8 cellular contexts compared by ENCODE assay signal in the genomic region with DNA sequence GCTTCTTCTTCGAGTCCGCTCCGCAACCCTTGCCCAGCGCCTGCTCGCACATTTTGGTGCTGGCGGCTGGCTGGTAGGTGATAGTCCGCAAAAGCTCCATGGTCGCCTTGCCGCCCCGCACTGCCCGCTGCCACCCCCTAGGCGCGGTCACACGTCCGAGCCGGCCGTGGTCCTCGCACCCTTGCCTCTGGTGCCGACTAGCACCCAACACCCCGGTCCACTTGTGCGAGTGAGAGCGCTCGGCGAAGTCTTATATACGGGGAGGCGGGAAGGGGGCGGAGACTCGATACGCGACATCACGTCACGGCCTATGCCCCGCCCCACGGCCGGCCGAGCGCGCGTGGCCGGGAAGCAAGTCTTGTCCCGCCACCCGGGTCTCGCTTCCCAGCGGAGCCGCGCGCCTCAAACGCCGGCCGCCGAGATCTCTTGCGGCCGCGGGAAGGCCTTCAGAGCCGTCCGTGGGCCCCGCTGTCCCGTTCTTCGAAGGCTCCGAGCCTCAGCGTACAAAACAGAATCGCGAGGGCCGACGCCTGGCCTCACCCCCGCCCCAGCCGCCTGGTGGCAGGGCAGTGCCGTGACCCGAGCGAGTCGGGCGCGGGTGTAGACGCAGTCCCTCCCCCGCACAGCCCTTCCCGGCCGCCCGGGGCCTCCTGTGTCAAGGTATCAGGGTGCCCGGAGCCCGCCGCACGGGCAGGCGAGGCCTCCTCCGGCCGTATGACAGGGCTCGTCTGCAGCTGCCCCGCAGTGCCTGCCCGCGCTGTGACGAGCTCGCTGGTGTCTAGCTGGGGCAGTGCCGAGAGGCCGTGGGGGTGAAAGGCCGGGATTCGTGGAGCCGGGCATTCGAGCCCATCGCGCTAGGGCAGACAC.
DNase-seq lines count a peak whose midpoint lies in the region; ATAC-seq and TF ChIP-seq lines count a peak whose summit lies in the region.

A gene (minus strand): TSS at position 227 of the 867 bp plus-strand sequence. CDS start 127 bp downstream, at position 100.

- DNase-seq in GM13977 (ENCODE audit: low spot score) (peak; percentile 86), NCI-H146 treated with DMSO at 0.1 percent for 48 hours (lab: John Stamatoyannopoulos, UW; ENCODE audit: unreplicated experiment) (peak; percentile 74), islet precursor cell (peak; percentile 95), OCI-M2 (lab: John Stamatoyannopoulos, UW; ENCODE audit: unreplicated experiment) (no peak)
- DNase-seq in activated CD4-positive, CD25-positive, alpha-beta regulatory T cell (lab: John Stamatoyannopoulos, UW): peak; percentile 69 to 75 (median 75)
- DNase-seq in central memory CD4-positive, alpha-beta T cell: peak; percentile 89
- peak; percentile 93 for DNase-seq in stimulated activated CD4-positive, alpha-beta T cell treated with anti-CD3 and anti-CD28 coated beads, Interleukin-12 subunit alpha, Interleukin-12 subunit beta, amount 100 ng/mL, for 4 hours

- peak; percentile 35 for TF ChIP-seq CTCF in GM13977 (IDR thresholded peaks at IDR 0.05; ENCODE audit: extremely low read depth, insufficient read depth, missing control alignments)

- in situ Hi-C loops in GM13977 (cut with MboI; ENCODE audit: low pct_unique_long_range_greater_than_20kb, low sequenced_read_pairs, unreplicated experiment): loop anchor here (10.0 to 25.0 kb wide), 3 partner anchors 573 to 955 kb away; no protein-coding TSS in a partner anchor

- ATAC-seq in HG02623 (IDR thresholded peaks at IDR 0.05; ENCODE audit: unreplicated experiment): peak; percentile 75
